ENCODE assay signal across 18 cellular contexts in genomic region chr10:102863660-102864059, GRCh38. TPM values are rescaled to one million over a fixed set of nuclear protein-coding genes. Genes with fewer than 3 reads are reported as not detected.
"Had no signal": no experiment of that assay in that cellular context is flagged by ENCODE, and none has a peak within 500 bp of the region (broad histone marks: within the 10 kb centered on the region; RNA-seq: fewer than 3 reads in every experiment).

No MANE protein-coding gene starts in this region.

- H3K27ac ChIP-seq: coronary artery, foreskin keratinocyte, lower lobe of right lung, neural progenitor cell, pancreas, thoracic aorta, upper lobe of right lung had no signal

- H3K27me3 ChIP-seq: foreskin keratinocyte, neural progenitor cell, pancreas, upper lobe of right lung had no signal

- H3K27ac Mint-ChIP-seq: naive B cell; neural progenitor cell; stimulated activated effector memory CD8-positive, alpha-beta T cell treated with anti-CD3 and anti-CD28 coated beads, Interleukin-12 subunit alpha, Interleukin-12 subunit beta, amount 100 ng/mL, for 72 hours had no signal

- H3K9me3 Mint-ChIP-seq: naive B cell; neural progenitor cell; stimulated activated effector memory CD8-positive, alpha-beta T cell treated with anti-CD3 and anti-CD28 coated beads, Interleukin-12 subunit alpha, Interleukin-12 subunit beta, amount 100 ng/mL, for 72 hours had no signal

- H3K9me3 ChIP-seq: lower lobe of right lung, pancreas, thoracic aorta, upper lobe of right lung had no signal

- H3K36me3 ChIP-seq: neural progenitor cell, pancreas had no signal

- H3K4me2 ChIP-seq: neural progenitor cell had no signal

- H3K4me1 ChIP-seq: foreskin keratinocyte, lower lobe of right lung, upper lobe of right lung had no signal

- H2AFZ ChIP-seq: neural progenitor cell had no signal

- DNase-seq: activated CD4-positive, alpha-beta T cell treated with anti-CD3 and anti-CD28 coated beads, Interleukin-2, amount 50 U/mL, for 4 hours; activated CD4-positive, CD25-positive, alpha-beta regulatory T cell treated with anti-CD3 and anti-CD28 coated beads, Interleukin-2, amount 50 U/mL, for 72 hours; activated naive CD4-positive, alpha-beta T cell treated with anti-CD3 and anti-CD28 coated beads, Interleukin-2, amount 50 U/mL, for 16 hours; activated T-cell treated with anti-CD3 and anti-CD28 coated beads for 4 hours; central memory CD4-positive, alpha-beta T cell; effector CD8-positive, alpha-beta T cell; foreskin keratinocyte; glutamatergic neuron; hypothalamus; lower lobe of right lung; midbrain; naive B cell; pancreas; upper lobe of right lung had no signal

- H3K9ac ChIP-seq: neural progenitor cell had no signal

- H3K4me3 ChIP-seq: coronary artery, lower lobe of right lung, neural progenitor cell, pancreas, thoracic aorta, upper lobe of right lung had no signal

- H3K4me3 Mint-ChIP-seq: naive B cell; neural progenitor cell; stimulated activated effector memory CD8-positive, alpha-beta T cell treated with anti-CD3 and anti-CD28 coated beads, Interleukin-12 subunit alpha, Interleukin-12 subunit beta, amount 100 ng/mL, for 72 hours had no signal

- H3K4me1 Mint-ChIP-seq: stimulated activated effector memory CD8-positive, alpha-beta T cell treated with anti-CD3 and anti-CD28 coated beads, Interleukin-12 subunit alpha, Interleukin-12 subunit beta, amount 100 ng/mL, for 72 hours had no signal

RNA-seq across cellular contexts. Expression of gene CYP17A1, which starts 26.4 kb away (rescaled TPM):
- total RNA-seq: foreskin keratinocyte had no signal
